In genomic region chr2:186059096-186059495, GRCh38 we compare ENCODE assay signal across 12 cellular contexts.
DNase-seq lines count a peak whose midpoint lies in the region; ATAC-seq, FAIRE-seq and TF ChIP-seq lines count a peak whose summit lies in the region.
"Had no signal": no experiment of that assay in that cellular context is flagged by ENCODE, and none has a peak within 500 bp of the region (broad histone marks: within the 10 kb centered on the region; RNA-seq: fewer than 3 reads in every experiment).

No MANE protein-coding gene starts in this region.

- H3K4me1 ChIP-seq in HEK293 (ENCODE audit: control insufficient read depth, insufficient read depth, low read length): no peaks in the 10 kb centered on the region

- ATAC-seq in GM19324 (IDR thresholded peaks at IDR 0.05; ENCODE audit: low FRiP score, unreplicated experiment): no peak
- no peak for ATAC-seq in T-cell (replicated peaks in 1 of 4)

- H3K36me3 Mint-ChIP-seq in T-cell: peaks cover 5% of the 10 kb centered on the region

- no peaks in the 10 kb centered on the region for H3K9me3 Mint-ChIP-seq in T-cell

- H3K4me1 Mint-ChIP-seq in T-cell: no peaks in the 10 kb centered on the region

- CTCF ChIA-PET in HEK293 (lab: Yijun Ruan, JAX) (no interaction called here), T-cell (lab: Charles Lee) (no interaction called here)

- H3K4me3 ChIP-seq in HEK293 (ENCODE audit: low read depth, low read length): no peak overlapping the region
- no peak overlapping the region for H3K4me3 ChIP-seq in bronchial epithelial cell (ENCODE audit: low read depth, low read length)
- H3K4me3 ChIP-seq: transverse colon had no signal

- no peak for FAIRE-seq in bronchial epithelial cell (lab: Jason Lieb, UNC)

- TF ChIP-seq CTCF in HEK293 (tag by site-specific recombination; IDR thresholded peaks at IDR 0.05) (no peak), bronchial epithelial cell (IDR thresholded peaks at IDR 0.05; ENCODE audit: insufficient read depth, low read length, severe bottlenecking) (no peak)

- H3K4me3 Mint-ChIP-seq in T-cell: no peak overlapping the region

- no peaks in the 10 kb centered on the region for H3K27me3 Mint-ChIP-seq in T-cell

- no peak overlapping the region for H3K27ac Mint-ChIP-seq in T-cell

- no peaks in the 10 kb centered on the region for H3K27me3 ChIP-seq in bronchial epithelial cell (ENCODE audit: control insufficient read depth, insufficient read depth, low read length)
- H3K27me3 ChIP-seq: transverse colon had no signal

- DNase-seq in NCI-H2107 (lab: John Stamatoyannopoulos, UW) (peak; percentile 32), bronchial epithelial cell (ENCODE audit: low read depth) (peak; percentile 22), myocyte (ENCODE audit: low read depth) (peak; percentile 29), 8988T (no peak), T-cell (no peak)
- DNase-seq in stimulated activated CD4-positive, alpha-beta T cell treated with anti-CD3 and anti-CD28 coated beads, Interleukin-15, amount 100 ng/mL, for 24 hours: no peak
- DNase-seq: activated CD4-positive, CD25-positive, alpha-beta regulatory T cell; activated T-cell treated with anti-CD3 and anti-CD28 coated beads, Interleukin-2, amount 50 U/mL, for 48 hours; Kasumi-1; transverse colon had no signal

- H3K27ac ChIP-seq in HEK293 (ENCODE audit: extremely low read depth, low read depth, low read length): no peak overlapping the region
- H3K27ac ChIP-seq: transverse colon had no signal

- H3K9me3 ChIP-seq in HEK293 (ENCODE audit: control insufficient read depth, insufficient read depth, low read depth, low read length): no peaks in the 10 kb centered on the region
- H3K9me3 ChIP-seq: transverse colon had no signal

- no peaks in the 10 kb centered on the region for H3K36me3 ChIP-seq in HEK293 (ENCODE audit: control insufficient read depth in 2 of 2, insufficient read depth in 1 of 2, low read length in 2 of 2)
- no peaks in the 10 kb centered on the region for H3K36me3 ChIP-seq in bronchial epithelial cell (ENCODE audit: control insufficient read depth, insufficient read depth, low read length)
- H3K36me3 ChIP-seq: transverse colon had no signal

- POLR2A ChIA-PET in HEK293 (lab: Yijun Ruan, JAX) (no interaction called here), T-cell (lab: Charles Lee) (no interaction called here)

TF ChIP-seq in HEK293, 187 proteins besides CTCF, POLR2A, EP300 and RAD21:
- no peak for TF ChIP-seq ZNF302 (tag by site-specific recombination; IDR thresholded peaks at IDR 0.05; ENCODE audit: low read depth)
- TF ChIP-seq ZNF501 (tag by site-specific recombination; IDR thresholded peaks at IDR 0.05): no peak
- no peak for TF ChIP-seq GFI1B (tag by site-specific recombination; IDR thresholded peaks at IDR 0.05)
- TF ChIP-seq ZNF350 (tag by site-specific recombination; IDR thresholded peaks at IDR 0.05): 0 out of 2 replicates have a peak, but pooled peaks have one; percentile 30
- TF ChIP-seq ZNF121 (tag by site-specific recombination; IDR thresholded peaks at IDR 0.05): no peak
- no peak for TF ChIP-seq ZNF398 (tag by site-specific recombination; IDR thresholded peaks at IDR 0.05)
- no peak for TF ChIP-seq ZNF394 (tag by site-specific recombination; IDR thresholded peaks at IDR 0.05; ENCODE audit: borderline replicate concordance)

Comparison
In these comparisons a context has a peak if more than half of its experiments do, and no peak if none do; other contexts are left out.
1. DNase-seq: peak in NCI-H2107 (single experiment), bronchial epithelial cell (single experiment) and myocyte (single experiment); none in 8988T (single experiment), T-cell (0 of 34) and stimulated activated CD4-positive, alpha-beta T cell treated with anti-CD3 and anti-CD28 coated beads, Interleukin-15, amount 100 ng/mL, for 24 hours (single experiment).